ENCODE assay signal across 8 cellular contexts in the genomic region with DNA sequence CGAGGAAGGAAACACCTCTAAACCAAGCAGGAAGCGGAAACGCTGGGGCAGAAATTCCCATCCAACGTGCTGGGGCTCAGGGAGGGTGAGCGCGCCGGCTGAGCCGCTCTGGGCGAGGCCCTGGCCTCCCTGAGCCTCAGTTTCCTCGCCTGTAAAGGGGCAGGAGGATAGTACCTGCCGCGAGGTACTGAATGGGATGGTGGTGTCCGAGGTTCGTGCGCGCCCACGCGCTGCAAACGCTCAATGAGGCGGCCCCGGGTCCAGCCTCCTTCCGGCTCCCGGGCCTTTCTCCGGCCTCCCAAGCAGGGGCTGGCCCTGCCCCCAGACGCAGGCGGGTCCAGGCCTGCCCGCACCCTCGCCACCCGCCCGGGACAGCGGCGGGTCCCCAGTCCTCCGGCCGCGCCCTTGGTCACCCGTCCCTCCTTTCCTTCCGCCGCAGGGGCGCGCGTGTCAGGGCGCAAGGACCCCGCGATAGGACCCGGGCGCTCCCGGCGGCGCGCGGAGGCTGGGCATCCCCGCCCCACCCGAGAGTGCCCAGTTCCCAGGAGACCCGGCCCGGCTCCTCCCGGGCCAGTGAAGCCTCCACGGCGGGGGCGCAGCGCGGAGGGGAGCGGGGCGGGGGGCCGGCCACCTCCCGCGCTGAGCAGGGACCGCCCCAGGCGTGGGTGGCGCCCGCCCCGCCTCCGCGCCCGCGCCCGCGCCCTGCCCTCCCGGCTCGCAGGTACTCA. TPM values are rescaled to one million over a fixed set of nuclear protein-coding genes. Genes with fewer than 3 reads are reported as not detected.
DNase-seq lines count a peak whose midpoint lies in the region; TF ChIP-seq lines count a peak whose summit lies in the region.

No MANE protein-coding gene starts in this region.

- H3K4me2 ChIP-seq in fibroblast of lung (ENCODE audit: extremely low read depth, insufficient read depth, low read length), result peak overlapping the region; percentile 75
- peak overlapping the region; percentile 69 for H3K4me2 ChIP-seq in osteoblast (ENCODE audit: insufficient read depth, low read length)
- no peak overlapping the region for H3K4me2 ChIP-seq in MM.1S (ENCODE audit: low read depth, low read length)

- H2AFZ ChIP-seq in fibroblast of lung (ENCODE audit: low read length) (peak overlapping the region; percentile 26), osteoblast (ENCODE audit: low read length) (peak overlapping the region; percentile 37), MM.1S (ENCODE audit: low read length) (no peak overlapping the region)

- peaks cover 0 to 2% of the 10 kb centered on the region in 2 donors for H3K4me1 Mint-ChIP-seq in immature natural killer cell

- peaks cover 0 to 3% (median 0%) of the 10 kb centered on the region in 3 donors for H3K36me3 Mint-ChIP-seq in immature natural killer cell

- H3K27ac ChIP-seq in C4-2B (peak overlapping the region; percentile 64), fibroblast of lung (ENCODE audit: insufficient read depth, low read length) (no peak overlapping the region), osteoblast (ENCODE audit: low read depth, low read length) (no peak overlapping the region), MM.1S (ENCODE audit: low read length) (no peak overlapping the region)

- H4K20me1 ChIP-seq in fibroblast of lung (ENCODE audit: control insufficient read depth, extremely low read depth, insufficient read depth, low read length) (no peaks in the 10 kb centered on the region), osteoblast (ENCODE audit: insufficient read depth, low read length) (no peaks in the 10 kb centered on the region), MM.1S (ENCODE audit: insufficient read depth, low read length) (no peaks in the 10 kb centered on the region)

- H3K9me3 Mint-ChIP-seq in immature natural killer cell, result peaks cover 0 to 1% (median 0%) of the 10 kb centered on the region in 6 donors

- H3K4me3 Mint-ChIP-seq in immature natural killer cell, result peak overlapping the region in 1 of 5 donors; percentile 52

- no peaks in the 10 kb centered on the region for H3F3A ChIP-seq in MM.1S (ENCODE audit: insufficient read depth, low read length)

- DNase-seq in HS-5 (ENCODE audit: low read depth), result peak; percentile 13
- DNase-seq in activated CD4-positive, alpha-beta T cell treated with anti-CD3 and anti-CD28 coated beads, Interleukin-2, amount 50 U/mL, for 48 hours, result peak; percentile 56 to 66
- DNase-seq in fibroblast of lung (ENCODE audit: low read depth in 2 of 2), result peak in 1 of 2 donors; percentile 54
- DNase-seq in osteoblast (ENCODE audit: insufficient read length, low spot score, missing footprints), result peak; percentile 87
- no peak for DNase-seq in NCI-H1092 (lab: John Stamatoyannopoulos, UW)
- no peak for DNase-seq in immature natural killer cell
- no peak for DNase-seq in MM.1S

- no peak overlapping the region for H3K27ac Mint-ChIP-seq in immature natural killer cell

- H3K9me2 ChIP-seq in MM.1S (replicated peaks; ENCODE audit: insufficient read depth, low read length), result no peaks in the 10 kb centered on the region

- peak overlapping the region; percentile 15 to 48 (median 34) for H3K4me3 ChIP-seq in fibroblast of lung (replicated peaks in 1 of 4; ENCODE audit: control extremely low read depth in 1 of 4, insufficient read depth in 1 of 4, low read depth in 3 of 4, low read length in 4 of 4)
- H3K4me3 ChIP-seq in osteoblast (ENCODE audit: insufficient read depth, low read length), result peak overlapping the region; percentile 62
- no peak overlapping the region for H3K4me3 ChIP-seq in MM.1S (ENCODE audit: low read length)

- H3K36me3 ChIP-seq in fibroblast of lung (ENCODE audit: control insufficient read depth, insufficient read depth, low read length), result no peaks in the 10 kb centered on the region
- no peaks in the 10 kb centered on the region for H3K36me3 ChIP-seq in osteoblast (ENCODE audit: insufficient read depth, low read length)
- no peaks in the 10 kb centered on the region for H3K36me3 ChIP-seq in MM.1S (replicated peaks; ENCODE audit: insufficient read depth, low read length)

- H3K27me3 ChIP-seq in fibroblast of lung (ENCODE audit: control insufficient read depth, insufficient read depth, low read length) (peaks cover 13% of the 10 kb centered on the region), osteoblast (ENCODE audit: insufficient read depth, low read length) (peaks cover 31% of the 10 kb centered on the region), MM.1S (replicated peaks; ENCODE audit: insufficient read depth, low read length) (peaks cover 17% of the 10 kb centered on the region)

- H3K79me2 ChIP-seq in fibroblast of lung (ENCODE audit: control insufficient read depth, insufficient read depth, low read length), result no peaks in the 10 kb centered on the region
- no peaks in the 10 kb centered on the region for H3K79me2 ChIP-seq in osteoblast (ENCODE audit: insufficient read depth, low read length)
- no peaks in the 10 kb centered on the region for H3K79me2 ChIP-seq in MM.1S (ENCODE audit: low read length)

- H3K4me1 ChIP-seq in fibroblast of lung (ENCODE audit: control insufficient read depth, extremely low read depth, insufficient read depth, low read length) (no peaks in the 10 kb centered on the region), osteoblast (ENCODE audit: insufficient read depth, low read length) (no peaks in the 10 kb centered on the region), MM.1S (ENCODE audit: low read length) (no peaks in the 10 kb centered on the region)

- peaks cover 0 to 11% (median 6%) of the 10 kb centered on the region in 3 donors for H3K27me3 Mint-ChIP-seq in immature natural killer cell (ENCODE audit: low read depth in 3 of 3)

- no peak for TF ChIP-seq CTCF in C4-2B (conservative IDR thresholded peaks at IDR 0.05)
- TF ChIP-seq CTCF in fibroblast of lung (conservative IDR thresholded peaks at IDR 0.05 in 1 of 2, IDR thresholded peaks at IDR 0.05 in 1 of 2; ENCODE audit: low read depth in 1 of 2, low read length in 2 of 2), result no peak
- TF ChIP-seq CTCF in osteoblast (IDR thresholded peaks at IDR 0.05; ENCODE audit: extremely low read depth, low read depth, low read length), result no peak
- no peak for TF ChIP-seq CTCF in MM.1S (IDR thresholded peaks at IDR 0.05; ENCODE audit: low read length)

- H3K9ac ChIP-seq in fibroblast of lung (ENCODE audit: insufficient read depth, low read length) (no peak overlapping the region), MM.1S (ENCODE audit: low read length) (no peak overlapping the region)

- H3K9me3 ChIP-seq in fibroblast of lung (ENCODE audit: control insufficient read depth, insufficient read depth, low read depth, low read length) (no peaks in the 10 kb centered on the region), osteoblast (ENCODE audit: low read depth, low read length) (no peaks in the 10 kb centered on the region), MM.1S (replicated peaks; ENCODE audit: insufficient read depth, low read length) (no peaks in the 10 kb centered on the region)

RNA-seq across cellular contexts. Expression of a gene that starts 0.5 kb away (rescaled TPM):
- total RNA-seq in fibroblast of lung (under 0.01 TPM in 2 replicates), osteoblast (1.1 TPM in 1 of 2 replicates, not detected in the other)
- polyA plus RNA-seq in fibroblast of lung (0.17 and 0.53 TPM in 2 replicates), immature natural killer cell (not detected)
- 0.03 and 0.50 TPM in 2 replicates for polyA plus RNA-seq in fibroblast of lung (2012)
- polyA minus RNA-seq in fibroblast of lung (ENCODE audit: low replicate concordance), result not detected in 2 replicates

Comparison
In these comparisons a context has a peak if more than half of its experiments do, and no peak if none do; other contexts are left out.
1. DNase-seq: peak in HS-5 (single experiment), activated CD4-positive, alpha-beta T cell treated with anti-CD3 and anti-CD28 coated beads, Interleukin-2, amount 50 U/mL, for 48 hours (2 of 2) and osteoblast (single experiment); none in NCI-H1092 (single experiment), immature natural killer cell (0 of 3) and MM.1S (single experiment).